In genomic region chr2:26765475-26766200, GRCh38 we compare ENCODE assay signal across 8 cellular contexts. TPM values are rescaled to one million over a fixed set of nuclear protein-coding genes. Genes with fewer than 3 reads are reported as not detected.
DNase-seq lines count a peak whose midpoint lies in the region; ATAC-seq and TF ChIP-seq lines count a peak whose summit lies in the region.

No MANE protein-coding gene starts in this region.

- TF ChIP-seq CTCF in RWPE1 (conservative IDR thresholded peaks at IDR 0.05; ENCODE audit: low read depth) (no peak), psoas muscle (IDR thresholded peaks at IDR 0.05) (no peak)

- H3K27me3 ChIP-seq in esophagus (ENCODE audit: control insufficient read depth in 1 of 2, insufficient read depth in 2 of 2, low read length in 2 of 2) (no peaks in the 10 kb centered on the region), psoas muscle (ENCODE audit: insufficient read depth in 3 of 3, low read length in 2 of 3) (no peaks in the 10 kb centered on the region)

- POLR2A ChIA-PET in RWPE1 (lab: Yijun Ruan, JAX; ENCODE audit: low non-redundant PET) = no interaction called here

- H3K9ac ChIP-seq in ES-I3 (ENCODE audit: low read depth, low read length) = peak overlapping the region; percentile 95; the same call in 1 of the 2 replicates

- 58 to 72% methylated on average over 10 of the region's 10 CpGs for WGBS in esophagus, 2 donors
- WGBS in psoas muscle, 3 donors = 76 to 92% (median 81%) methylated on average over 10 of the region's 10 CpGs

- H3K9me3 ChIP-seq in ES-I3 (ENCODE audit: control insufficient read depth, insufficient read depth, low read length) (no peaks in the 10 kb centered on the region), esophagus (ENCODE audit: control insufficient read depth in 2 of 2, insufficient read depth in 1 of 2, low read depth in 1 of 2, low read length in 1 of 2) (no peaks in the 10 kb centered on the region), psoas muscle (no peaks in the 10 kb centered on the region)

- intact Hi-C loops in psoas muscle (cut with DNase I) = no loop called here

- H3K4me3 ChIP-seq in esophagus (ENCODE audit: low read depth in 1 of 2, low read length in 2 of 2) (peak overlapping the region; percentile 82 to 93), psoas muscle (peak overlapping the region; percentile 85)

- H3K4me1 ChIP-seq in ES-I3 (ENCODE audit: insufficient read depth, low read length) = peaks cover 17% of the 10 kb centered on the region; the same call in 1 of the 2 replicates
- H3K4me1 ChIP-seq in esophagus (ENCODE audit: control insufficient read depth in 2 of 2, insufficient read depth in 2 of 2, low read length in 1 of 2) = peaks cover 17 to 28% of the 10 kb centered on the region in 2 donors
- H3K4me1 ChIP-seq in psoas muscle = peaks cover 39% of the 10 kb centered on the region

- no peaks in the 10 kb centered on the region for H3K36me3 ChIP-seq in ES-I3 (ENCODE audit: insufficient read depth, low read length)
- no peaks in the 10 kb centered on the region for H3K36me3 ChIP-seq in esophagus (ENCODE audit: control insufficient read depth in 2 of 2, insufficient read depth in 2 of 2, low read length in 1 of 2)
- H3K36me3 ChIP-seq in psoas muscle (ENCODE audit: insufficient read depth in 1 of 2, low read depth in 1 of 2) = no peaks in the 10 kb centered on the region

- no peak for ATAC-seq in psoas muscle
- no peak for ATAC-seq in HG02571 (IDR thresholded peaks at IDR 0.05; ENCODE audit: unreplicated experiment)
- no peak for ATAC-seq in HG02840 (IDR thresholded peaks at IDR 0.05; ENCODE audit: low FRiP score, unreplicated experiment)

- CTCF ChIA-PET in RWPE1 (lab: Yijun Ruan, JAX) = no interaction called here

- DNase-seq in RWPE1 (ENCODE audit: low spot score) (no peak), psoas muscle (no peak), retina (no peak)
- DNase-seq in activated CD4-positive, CD25-positive, alpha-beta regulatory T cell treated with anti-CD3 and anti-CD28 coated beads, Interleukin-2, amount 50 U/mL, for 72 hours = no peak

- H3K27ac ChIP-seq in RWPE1 (peak overlapping the region; percentile 97), esophagus (ENCODE audit: low read depth in 2 of 2, low read length in 1 of 2) (peak overlapping the region; percentile 94 to 98), psoas muscle (peak overlapping the region; percentile 88)

RNA-seq across cellular contexts. Expression of gene SLC35F6, which starts 1.6 kb away (rescaled TPM):
- polyA plus RNA-seq in esophagus = 10 to 100 TPM; 17.0 to 18.3 TPM
- 10 to 100 TPM; 15.0 to 32.5 (median 24.4) TPM for total RNA-seq in psoas muscle
- polyA plus RNA-seq in psoas muscle = 10 to 100 TPM; 14.8 to 40.2 (median 25.1) TPM

RNA-seq across cellular contexts. Expression of gene CENPA, which starts 20.2 kb away (rescaled TPM):
- polyA plus RNA-seq in esophagus (1 to 10 TPM; 3.6 to 5.4 TPM), psoas muscle (under 1 TPM in 2 of 3 donors, not detected in 1; 0.12 to 0.23 TPM)
- not detected for total RNA-seq in psoas muscle
